In the genomic region with DNA sequence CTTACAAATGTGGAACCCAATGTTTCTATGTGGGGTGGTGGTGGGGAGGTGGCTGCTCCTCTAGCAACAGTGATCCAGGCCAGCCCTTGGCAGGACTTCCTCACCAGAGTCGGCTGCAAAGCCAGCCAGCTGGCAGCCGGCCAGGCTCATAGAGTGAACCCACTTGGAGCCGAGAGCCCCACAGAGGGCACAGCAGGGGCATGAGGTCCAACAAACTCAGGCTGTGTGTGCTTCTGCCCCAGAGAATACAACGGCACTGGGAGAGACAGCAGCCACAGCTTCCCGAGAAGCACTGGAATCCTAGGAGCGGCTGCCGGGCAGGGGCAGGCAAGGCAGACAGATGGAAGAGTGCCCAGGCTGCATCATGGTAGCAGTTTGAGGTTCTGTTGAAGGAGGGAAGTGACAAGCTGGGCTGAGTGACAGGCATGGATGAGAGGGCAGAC, we compare ENCODE assay signal across 1 cellular context.
A peak's percentile ranks its signal among the peaks of the same experiment; 100 is the strongest.
TF ChIP-seq lines count a peak whose summit lies in the region.

No MANE protein-coding gene starts in this region.

TF ChIP-seq in K562, 482 proteins besides CTCF, POLR2A, EP300 and RAD21:
- no peak for TF ChIP-seq HMG20A (CRISPR knock-in tag; conservative IDR thresholded peaks at IDR 0.05)
- 0 out of 2 replicates have a peak, but pooled peaks have one; percentile 33 for TF ChIP-seq NFIC (IDR thresholded peaks at IDR 0.05)
